Comparison of ENCODE assay signal across 1 cellular context in genomic region chr11:68373189-68373809, GRCh38.
TF ChIP-seq lines count a peak whose summit lies in the region.

No MANE protein-coding gene starts in this region.

TF ChIP-seq in HepG2, 621 proteins besides CTCF, POLR2A, EP300 and RAD21 (continued from another document):
- no peak for TF ChIP-seq GRHL1 (CRISPR knock-in tag; conservative IDR thresholded peaks at IDR 0.05)
- TF ChIP-seq RBFOX2 (IDR thresholded peaks at IDR 0.05; ENCODE audit: low read depth, low read length), result peak; percentile 9; the same call in 1 of the 2 replicates
- TF ChIP-seq ZNF235 (CRISPR knock-in tag; IDR thresholded peaks at IDR 0.05; ENCODE audit: borderline replicate concordance), result 0 out of 2 replicates have a peak, but pooled peaks have one; percentile 27
- no peak for TF ChIP-seq ZNF772 (CRISPR knock-in tag; IDR thresholded peaks at IDR 0.05)
- TF ChIP-seq ZNF446 (CRISPR knock-in tag; IDR thresholded peaks at IDR 0.05), result no peak
- TF ChIP-seq, protein P1, sequence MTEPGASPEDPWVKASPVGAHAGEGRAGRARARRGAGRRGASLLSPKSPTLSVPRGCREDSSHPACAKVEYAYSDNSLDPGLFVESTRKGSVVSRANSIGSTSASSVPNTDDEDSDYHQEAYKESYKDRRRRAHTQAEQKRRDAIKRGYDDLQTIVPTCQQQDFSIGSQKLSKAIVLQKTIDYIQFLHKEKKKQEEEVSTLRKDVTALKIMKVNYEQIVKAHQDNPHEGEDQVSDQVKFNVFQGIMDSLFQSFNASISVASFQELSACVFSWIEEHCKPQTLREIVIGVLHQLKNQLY (CRISPR knock-in tag; IDR thresholded peaks at IDR 0.05), result no peak
- no peak for TF ChIP-seq ZNF775 (CRISPR knock-in tag; IDR thresholded peaks at IDR 0.05; ENCODE audit: borderline replicate concordance)
- TF ChIP-seq ZNF205 (CRISPR knock-in tag; IDR thresholded peaks at IDR 0.05), result no peak
- TF ChIP-seq GATAD2A (CRISPR knock-in tag; IDR thresholded peaks at IDR 0.05), result no peak
- 0 out of 2 replicates have a peak, but pooled peaks have one; percentile 1 for TF ChIP-seq MAX (IDR thresholded peaks at IDR 0.05)
- TF ChIP-seq, protein P2, sequence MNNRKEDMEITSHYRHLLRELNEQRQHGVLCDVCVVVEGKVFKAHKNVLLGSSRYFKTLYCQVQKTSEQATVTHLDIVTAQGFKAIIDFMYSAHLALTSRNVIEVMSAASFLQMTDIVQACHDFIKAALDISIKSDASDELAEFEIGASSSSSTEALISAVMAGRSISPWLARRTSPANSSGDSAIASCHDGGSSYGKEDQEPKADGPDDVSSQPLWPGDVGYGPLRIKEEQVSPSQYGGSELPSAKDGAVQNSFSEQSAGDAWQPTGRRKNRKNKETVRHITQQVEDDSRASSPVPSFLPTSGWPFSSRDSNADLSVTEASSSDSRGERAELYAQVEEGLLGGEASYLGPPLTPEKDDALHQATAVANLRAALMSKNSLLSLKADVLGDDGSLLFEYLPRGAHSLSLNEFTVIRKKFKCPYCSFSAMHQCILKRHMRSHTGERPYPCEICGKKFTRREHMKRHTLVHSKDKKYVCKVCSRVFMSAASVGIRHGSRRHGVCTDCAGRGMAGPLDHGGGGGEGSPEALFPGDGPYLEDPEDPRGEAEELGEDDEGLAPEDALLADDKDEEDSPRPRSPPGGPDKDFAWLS (CRISPR knock-in tag; IDR thresholded peaks at IDR 0.05; ENCODE audit: borderline replicate concordance), result no peak
- TF ChIP-seq, protein P3, sequence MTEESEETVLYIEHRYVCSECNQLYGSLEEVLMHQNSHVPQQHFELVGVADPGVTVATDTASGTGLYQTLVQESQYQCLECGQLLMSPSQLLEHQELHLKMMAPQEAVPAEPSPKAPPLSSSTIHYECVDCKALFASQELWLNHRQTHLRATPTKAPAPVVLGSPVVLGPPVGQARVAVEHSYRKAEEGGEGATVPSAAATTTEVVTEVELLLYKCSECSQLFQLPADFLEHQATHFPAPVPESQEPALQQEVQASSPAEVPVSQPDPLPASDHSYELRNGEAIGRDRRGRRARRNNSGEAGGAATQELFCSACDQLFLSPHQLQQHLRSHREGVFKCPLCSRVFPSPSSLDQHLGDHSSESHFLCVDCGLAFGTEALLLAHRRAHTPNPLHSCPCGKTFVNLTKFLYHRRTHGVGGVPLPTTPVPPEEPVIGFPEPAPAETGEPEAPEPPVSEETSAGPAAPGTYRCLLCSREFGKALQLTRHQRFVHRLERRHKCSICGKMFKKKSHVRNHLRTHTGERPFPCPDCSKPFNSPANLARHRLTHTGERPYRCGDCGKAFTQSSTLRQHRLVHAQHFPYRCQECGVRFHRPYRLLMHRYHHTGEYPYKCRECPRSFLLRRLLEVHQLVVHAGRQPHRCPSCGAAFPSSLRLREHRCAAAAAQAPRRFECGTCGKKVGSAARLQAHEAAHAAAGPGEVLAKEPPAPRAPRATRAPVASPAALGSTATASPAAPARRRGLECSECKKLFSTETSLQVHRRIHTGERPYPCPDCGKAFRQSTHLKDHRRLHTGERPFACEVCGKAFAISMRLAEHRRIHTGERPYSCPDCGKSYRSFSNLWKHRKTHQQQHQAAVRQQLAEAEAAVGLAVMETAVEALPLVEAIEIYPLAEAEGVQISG (CRISPR knock-in tag; IDR thresholded peaks at IDR 0.05), result no peak
- no peak for TF ChIP-seq ZNF138 (CRISPR knock-in tag; IDR thresholded peaks at IDR 0.05; ENCODE audit: low read depth)
- no peak for TF ChIP-seq ZNF10 (CRISPR knock-in tag; IDR thresholded peaks at IDR 0.05; ENCODE audit: borderline replicate concordance, low read depth)
- no peak for TF ChIP-seq HOXA5 (CRISPR knock-in tag; IDR thresholded peaks at IDR 0.05)
- no peak for TF ChIP-seq THAP9 (CRISPR knock-in tag; IDR thresholded peaks at IDR 0.05; ENCODE audit: borderline replicate concordance)
- TF ChIP-seq ZNF605 (CRISPR knock-in tag; IDR thresholded peaks at IDR 0.05), result no peak
- no peak for TF ChIP-seq ZNF160 (CRISPR knock-in tag; IDR thresholded peaks at IDR 0.05)
- no peak for TF ChIP-seq ZNF839 (CRISPR knock-in tag; IDR thresholded peaks at IDR 0.05; ENCODE audit: borderline replicate concordance)
